Comparison of ENCODE assay signal across 8 cellular contexts in genomic region chr2:120252207-120253020, GRCh38. TPM values are rescaled to one million over a fixed set of nuclear protein-coding genes. Genes with fewer than 3 reads are reported as not detected.
DNase-seq lines count a peak whose midpoint lies in the region; ATAC-seq and TF ChIP-seq lines count a peak whose summit lies in the region.

Gene RALB, plus strand, starts transcription at chr2:120252852. Its CDS starts 25,813 bp downstream, at chr2:120278665.

- H3K27ac Mint-ChIP-seq in activated naive CD4-positive, alpha-beta T cell treated with anti-CD3 and anti-CD28 coated beads, Interleukin-2, amount 50 U/mL, for 72 hours: peak within 1 kb of the TSS; percentile 81 to 92

- H3K9me3 Mint-ChIP-seq in activated naive CD4-positive, alpha-beta T cell treated with anti-CD3 and anti-CD28 coated beads, Interleukin-2, amount 50 U/mL, for 72 hours: peaks cover 0 to 15% of the 10 kb centered on the region in 2 donors

- DNase-seq in NCI-H1092 treated with DMSO at 0.1 percent for 48 hours (lab: John Stamatoyannopoulos, UW): peak; percentile 94
- peak; percentile 89 for DNase-seq in SKM-1 (lab: John Stamatoyannopoulos, UW; ENCODE audit: unreplicated experiment)
- peak; percentile 98 for DNase-seq in activated naive CD4-positive, alpha-beta T cell treated with anti-CD3 and anti-CD28 coated beads, Interleukin-2, amount 50 U/mL, for 72 hours (ENCODE audit: low spot score in 2 of 2)
- DNase-seq in glomerular endothelial cell (ENCODE audit: extremely low read depth, low read depth, low spot score): peak; percentile 85
- peak; percentile 94 for DNase-seq in omental fat pad (ENCODE audit: low spot score)
- peak; percentile 100 for DNase-seq in testis

- TF ChIP-seq CTCF in omental fat pad (IDR thresholded peaks at IDR 0.05) (no peak), testis (IDR thresholded peaks at IDR 0.05) (no peak)

- peaks cover 12 to 43% of the 10 kb centered on the region in 2 donors for H3K36me3 Mint-ChIP-seq in activated naive CD4-positive, alpha-beta T cell treated with anti-CD3 and anti-CD28 coated beads, Interleukin-2, amount 50 U/mL, for 72 hours

- ATAC-seq in HG02610 (IDR thresholded peaks at IDR 0.05; ENCODE audit: unreplicated experiment) (peak; percentile 92), omental fat pad (ENCODE audit: low FRiP score) (peak; percentile 93)
- peak; percentile 89 to 95 for ATAC-seq in activated naive CD4-positive, alpha-beta T cell treated with anti-CD3 and anti-CD28 coated beads, Interleukin-2, amount 50 U/mL, for 72 hours

- intact Hi-C loops in testis (cut with DNase I; ENCODE audit: low total_unique reads): no loop called here

- H3K4me3 ChIP-seq in GM08714 (ENCODE audit: low read length) (peak within 1 kb of the TSS; percentile 75), testis (peak within 1 kb of the TSS; percentile 88 to 96)

- H3K27ac ChIP-seq in testis: peak within 1 kb of the TSS; percentile 93 to 94

- no peaks in the 10 kb centered on the region for H3K36me3 ChIP-seq in testis (ENCODE audit: low read depth, missing control alignments)

- H3K9me3 ChIP-seq in testis: no peaks in the 10 kb centered on the region

- H3K27me3 ChIP-seq in testis: no peaks in the 10 kb centered on the region

- WGBS in testis, 2 donors: 1% methylated on average over 18 to 71 of the region's 71 CpGs

- peaks cover 25% of the 10 kb centered on the region for H3K4me1 ChIP-seq in testis

- TF ChIP-seq POLR2A in testis (IDR thresholded peaks at IDR 0.05): no peak

RNA-seq across cellular contexts. Expression of gene RALB, which starts in this region (rescaled TPM):
- 10 to 100 TPM; 25.9 to 66.7 TPM for total RNA-seq in activated naive CD4-positive, alpha-beta T cell treated with anti-CD3 and anti-CD28 coated beads, Interleukin-2, amount 50 U/mL, for 72 hours
- total RNA-seq in glomerular endothelial cell: 113 and 132 TPM in 2 replicates
- total RNA-seq in omental fat pad: 10 to 100 TPM; 41.5 to 74.2 (median 51.4) TPM
- total RNA-seq in testis: 10 to 100 TPM; 88.7 to 91.6 TPM
- 69.9 TPM for polyA plus RNA-seq in testis (ENCODE audit: insufficient read depth, low read depth, low replicate concordance)

Comparison
In these comparisons a context has a peak if more than half of its experiments do, and no peak if none do; other contexts are left out.
1. Peak in every context shown above with its lines: DNase-seq, ATAC-seq, H3K4me3 ChIP-seq and H3K27ac ChIP-seq.